Comparison of ENCODE assay signal across 1 cellular context in the genomic region with DNA sequence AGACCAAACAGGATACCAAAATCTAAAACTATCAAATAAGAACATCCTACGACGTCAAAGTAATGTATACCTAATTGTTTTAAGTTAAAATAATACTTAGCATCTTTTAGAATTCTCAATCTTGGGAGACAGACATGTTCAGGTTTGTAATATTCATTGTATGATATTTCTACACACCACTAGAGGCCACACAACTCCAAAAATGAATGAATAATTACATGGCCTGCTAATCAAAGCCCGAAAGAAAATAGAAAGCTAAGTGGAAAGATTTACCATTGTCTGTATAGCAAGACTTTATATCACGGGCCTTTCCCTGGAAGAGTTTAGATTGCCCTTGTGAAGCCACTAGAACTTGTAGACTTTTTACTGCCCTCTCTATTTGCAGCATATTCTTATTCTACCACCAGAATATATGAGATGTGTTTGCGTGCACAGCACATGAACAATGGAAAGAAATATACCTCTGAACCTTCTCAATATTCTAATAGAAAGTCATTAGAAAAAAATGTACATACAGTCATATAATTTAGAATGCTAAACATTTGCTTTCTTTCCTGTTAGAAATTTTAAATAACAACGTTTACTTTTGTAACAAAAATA.
TF ChIP-seq lines count a peak whose summit lies in the region.

No MANE protein-coding gene starts in this region.

TF ChIP-seq in K562, 482 proteins besides CTCF, POLR2A, EP300 and RAD21:
- TF ChIP-seq SRSF7 (optimal IDR thresholded peaks at IDR 0.05; ENCODE audit: low read depth, low read length) (no peak), RB1 (IDR thresholded peaks at IDR 0.05; ENCODE audit: low read depth) (no peak), SRSF9 (IDR thresholded peaks at IDR 0.05; ENCODE audit: borderline replicate concordance, low read depth, low read length) (no peak), ZNF764 (CRISPR knock-in tag; IDR thresholded peaks at IDR 0.05; ENCODE audit: low read depth) (no peak), BRD4 (IDR thresholded peaks at IDR 0.05) (no peak), GABPB2 (CRISPR knock-in tag; conservative IDR thresholded peaks at IDR 0.05) (no peak), NFE2L1 (tag; IDR thresholded peaks at IDR 0.05; ENCODE audit: borderline replicate concordance, low read depth) (no peak), RBM34 (IDR thresholded peaks at IDR 0.05; ENCODE audit: borderline replicate concordance, insufficient read depth, low read length) (no peak), CBX1 (IDR thresholded peaks at IDR 0.05; ENCODE audit: low read depth) (no peak), SAFB (IDR thresholded peaks at IDR 0.05; ENCODE audit: borderline replicate concordance, low read depth, low read length) (no peak), EWSR1 (IDR thresholded peaks at IDR 0.05; ENCODE audit: borderline replicate concordance, low read depth, partially characterized antibody) (no peak)
- TF ChIP-seq, protein P1, sequence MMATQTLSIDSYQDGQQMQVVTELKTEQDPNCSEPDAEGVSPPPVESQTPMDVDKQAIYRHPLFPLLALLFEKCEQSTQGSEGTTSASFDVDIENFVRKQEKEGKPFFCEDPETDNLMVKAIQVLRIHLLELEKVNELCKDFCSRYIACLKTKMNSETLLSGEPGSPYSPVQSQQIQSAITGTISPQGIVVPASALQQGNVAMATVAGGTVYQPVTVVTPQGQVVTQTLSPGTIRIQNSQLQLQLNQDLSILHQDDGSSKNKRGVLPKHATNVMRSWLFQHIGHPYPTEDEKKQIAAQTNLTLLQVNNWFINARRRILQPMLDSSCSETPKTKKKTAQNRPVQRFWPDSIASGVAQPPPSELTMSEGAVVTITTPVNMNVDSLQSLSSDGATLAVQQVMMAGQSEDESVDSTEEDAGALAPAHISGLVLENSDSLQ (IDR thresholded peaks at IDR 0.05), result no peak
- TF ChIP-seq, protein P2, sequence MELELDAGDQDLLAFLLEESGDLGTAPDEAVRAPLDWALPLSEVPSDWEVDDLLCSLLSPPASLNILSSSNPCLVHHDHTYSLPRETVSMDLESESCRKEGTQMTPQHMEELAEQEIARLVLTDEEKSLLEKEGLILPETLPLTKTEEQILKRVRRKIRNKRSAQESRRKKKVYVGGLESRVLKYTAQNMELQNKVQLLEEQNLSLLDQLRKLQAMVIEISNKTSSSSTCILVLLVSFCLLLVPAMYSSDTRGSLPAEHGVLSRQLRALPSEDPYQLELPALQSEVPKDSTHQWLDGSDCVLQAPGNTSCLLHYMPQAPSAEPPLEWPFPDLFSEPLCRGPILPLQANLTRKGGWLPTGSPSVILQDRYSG (tag; conservative IDR thresholded peaks at IDR 0.05; ENCODE audit: low read depth), result no peak
- TF ChIP-seq, protein P3, sequence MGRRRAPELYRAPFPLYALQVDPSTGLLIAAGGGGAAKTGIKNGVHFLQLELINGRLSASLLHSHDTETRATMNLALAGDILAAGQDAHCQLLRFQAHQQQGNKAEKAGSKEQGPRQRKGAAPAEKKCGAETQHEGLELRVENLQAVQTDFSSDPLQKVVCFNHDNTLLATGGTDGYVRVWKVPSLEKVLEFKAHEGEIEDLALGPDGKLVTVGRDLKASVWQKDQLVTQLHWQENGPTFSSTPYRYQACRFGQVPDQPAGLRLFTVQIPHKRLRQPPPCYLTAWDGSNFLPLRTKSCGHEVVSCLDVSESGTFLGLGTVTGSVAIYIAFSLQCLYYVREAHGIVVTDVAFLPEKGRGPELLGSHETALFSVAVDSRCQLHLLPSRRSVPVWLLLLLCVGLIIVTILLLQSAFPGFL (CRISPR knock-in tag; IDR thresholded peaks at IDR 0.05), result no peak
- TF ChIP-seq, protein P4, sequence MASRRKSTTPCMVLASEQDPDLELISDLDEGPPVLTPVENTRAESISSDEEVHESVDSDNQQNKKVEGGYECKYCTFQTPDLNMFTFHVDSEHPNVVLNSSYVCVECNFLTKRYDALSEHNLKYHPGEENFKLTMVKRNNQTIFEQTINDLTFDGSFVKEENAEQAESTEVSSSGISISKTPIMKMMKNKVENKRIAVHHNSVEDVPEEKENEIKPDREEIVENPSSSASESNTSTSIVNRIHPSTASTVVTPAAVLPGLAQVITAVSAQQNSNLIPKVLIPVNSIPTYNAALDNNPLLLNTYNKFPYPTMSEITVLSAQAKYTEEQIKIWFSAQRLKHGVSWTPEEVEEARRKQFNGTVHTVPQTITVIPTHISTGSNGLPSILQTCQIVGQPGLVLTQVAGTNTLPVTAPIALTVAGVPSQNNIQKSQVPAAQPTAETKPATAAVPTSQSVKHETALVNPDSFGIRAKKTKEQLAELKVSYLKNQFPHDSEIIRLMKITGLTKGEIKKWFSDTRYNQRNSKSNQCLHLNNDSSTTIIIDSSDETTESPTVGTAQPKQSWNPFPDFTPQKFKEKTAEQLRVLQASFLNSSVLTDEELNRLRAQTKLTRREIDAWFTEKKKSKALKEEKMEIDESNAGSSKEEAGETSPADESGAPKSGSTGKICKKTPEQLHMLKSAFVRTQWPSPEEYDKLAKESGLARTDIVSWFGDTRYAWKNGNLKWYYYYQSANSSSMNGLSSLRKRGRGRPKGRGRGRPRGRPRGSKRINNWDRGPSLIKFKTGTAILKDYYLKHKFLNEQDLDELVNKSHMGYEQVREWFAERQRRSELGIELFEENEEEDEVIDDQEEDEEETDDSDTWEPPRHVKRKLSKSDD (conservative IDR thresholded peaks at IDR 0.05; ENCODE audit: low read length), result no peak
- TF ChIP-seq, protein P5, sequence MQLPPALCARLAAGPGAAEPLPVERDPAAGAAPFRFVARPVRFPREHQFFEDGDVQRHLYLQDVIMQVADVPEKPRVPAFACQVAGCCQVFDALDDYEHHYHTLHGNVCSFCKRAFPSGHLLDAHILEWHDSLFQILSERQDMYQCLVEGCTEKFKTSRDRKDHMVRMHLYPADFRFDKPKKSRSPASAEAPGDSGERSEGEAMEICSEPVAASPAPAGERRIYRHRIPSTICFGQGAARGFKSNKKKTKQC (CRISPR knock-in tag; IDR thresholded peaks at IDR 0.05), result no peak
